16 cellular contexts compared by ENCODE assay signal in genomic region chr10:121154846-121155245, GRCh38.
DNase-seq lines count a peak whose midpoint lies in the region; ATAC-seq, FAIRE-seq and TF ChIP-seq lines count a peak whose summit lies in the region.
"Had no signal": no experiment of that assay in that cellular context is flagged by ENCODE, and none has a peak within 500 bp of the region (broad histone marks: within the 10 kb centered on the region; RNA-seq: fewer than 3 reads in every experiment).

No MANE protein-coding gene starts in this region.

- TF ChIP-seq CTCF in astrocyte (IDR thresholded peaks at IDR 0.05; ENCODE audit: insufficient read depth, low read depth, low read length): no peak
- no peak for TF ChIP-seq CTCF in kidney (IDR thresholded peaks at IDR 0.05; ENCODE audit: borderline replicate concordance, extremely low read depth, insufficient read depth)

- H3K4me3 ChIP-seq in astrocyte (ENCODE audit: insufficient read depth, low read depth, low read length) (peak overlapping the region; percentile 17), kidney (ENCODE audit: low read length in 2 of 2) (no peak overlapping the region)
- H3K4me3 ChIP-seq: SJSA1 had no signal

- H3K36me3 ChIP-seq in astrocyte (ENCODE audit: insufficient read depth, low read length) (no peaks in the 10 kb centered on the region), kidney (ENCODE audit: control insufficient read depth in 1 of 2, insufficient read depth in 2 of 2, low read length in 2 of 2) (no peaks in the 10 kb centered on the region)
- H3K36me3 ChIP-seq: SJSA1 had no signal

- no peaks in the 10 kb centered on the region for H3K4me1 ChIP-seq in astrocyte (ENCODE audit: insufficient read depth, low read length)
- peaks cover 0 to 5% of the 10 kb centered on the region in 2 donors for H3K4me1 ChIP-seq in kidney (ENCODE audit: control insufficient read depth in 1 of 2, insufficient read depth in 1 of 2, low read depth in 1 of 2, low read length in 2 of 2)

- H3K9ac ChIP-seq in astrocyte (ENCODE audit: low read length): no peak overlapping the region
- H3K9ac ChIP-seq in kidney (ENCODE audit: low read length in 2 of 2): no peak overlapping the region

- H4K20me1 ChIP-seq in astrocyte (ENCODE audit: insufficient read depth, low read length): no peaks in the 10 kb centered on the region

- peak overlapping the region; percentile 41 for H3K4me2 ChIP-seq in astrocyte (ENCODE audit: low read length)

- H3K4me3 Mint-ChIP-seq in astrocyte (ENCODE audit: unreplicated experiment): no peak overlapping the region
- H3K4me3 Mint-ChIP-seq: activated naive CD8-positive, alpha-beta T cell; dendritic cell treated with granulocyte-macrophage colony-stimulating factor and Interleukin-4, amounts not matched to agents 40 ng/mL and 50 ng/mL, for 4 days had no signal

- H3K27ac Mint-ChIP-seq in astrocyte (ENCODE audit: unreplicated experiment): no peak overlapping the region
- H3K27ac Mint-ChIP-seq: activated naive CD8-positive, alpha-beta T cell; dendritic cell treated with granulocyte-macrophage colony-stimulating factor and Interleukin-4, amounts not matched to agents 40 ng/mL and 50 ng/mL, for 4 days had no signal

- intact Hi-C loops in sciatic nerve (cut with DNase I): no loop called here
- intact Hi-C loops in kidney (cut with DNase I): no loop called here

- no peaks in the 10 kb centered on the region for H3K27me3 Mint-ChIP-seq in astrocyte (ENCODE audit: low read depth, unreplicated experiment)
- H3K27me3 Mint-ChIP-seq: activated naive CD8-positive, alpha-beta T cell; dendritic cell treated with granulocyte-macrophage colony-stimulating factor and Interleukin-4, amounts not matched to agents 40 ng/mL and 50 ng/mL, for 4 days had no signal

- DNase-seq in HuH-7 (ENCODE audit: low spot score) (peak; percentile 12), astrocyte (ENCODE audit: low read depth) (peak; percentile 61), islet precursor cell (peak; percentile 61), sciatic nerve (ENCODE audit: low spot score) (no peak), 8988T (no peak), kidney (no peak), NCI-H2227 treated with DMSO at 0.1 percent for 48 hours (lab: John Stamatoyannopoulos, UW) (no peak)
- DNase-seq: MV-4-11; NCI-H82; stimulated activated CD4-positive, alpha-beta T cell treated with anti-CD3 and anti-CD28 coated beads, Interleukin-4, amount 100 ng/mL, for 1 hour; stimulated activated naive CD4-positive, alpha-beta T cell had no signal

- FAIRE-seq in astrocyte (lab: Jason Lieb, UNC) (no peak), kidney (lab: Jason Lieb, UNC) (no peak)

- no peaks in the 10 kb centered on the region for H3K79me2 ChIP-seq in astrocyte (ENCODE audit: insufficient read depth, low read length)

- H3K27ac ChIP-seq in astrocyte (ENCODE audit: low read depth, low read length) (no peak overlapping the region), kidney (ENCODE audit: low read depth in 2 of 2, low read length in 2 of 2) (no peak overlapping the region)
- H3K27ac ChIP-seq: C4-2B, SJSA1 had no signal

- no peaks in the 10 kb centered on the region for H3K27me3 ChIP-seq in astrocyte (ENCODE audit: insufficient read depth, low read length)
- H3K27me3 ChIP-seq: SJSA1 had no signal

- no peaks in the 10 kb centered on the region for H3K36me3 Mint-ChIP-seq in astrocyte (ENCODE audit: low read depth, unreplicated experiment)
- H3K36me3 Mint-ChIP-seq: activated naive CD8-positive, alpha-beta T cell had no signal

- H3K9me3 ChIP-seq in astrocyte (ENCODE audit: insufficient read depth, low read depth, low read length): no peaks in the 10 kb centered on the region
- no peaks in the 10 kb centered on the region for H3K9me3 ChIP-seq in kidney (ENCODE audit: control insufficient read depth in 1 of 2, low read length in 2 of 2)

- peaks cover 16% of the 10 kb centered on the region for H3K4me1 Mint-ChIP-seq in astrocyte (ENCODE audit: low read depth, unreplicated experiment)

- ATAC-seq in sciatic nerve (peak; percentile 88), HG03469 (IDR thresholded peaks at IDR 0.05; ENCODE audit: unreplicated experiment) (no peak)

- no peak overlapping the region for H2AFZ ChIP-seq in astrocyte (ENCODE audit: low read depth, low read length)

- peaks cover 7% of the 10 kb centered on the region for H3K9me3 Mint-ChIP-seq in astrocyte (ENCODE audit: unreplicated experiment)

Comparison
In these comparisons a context has a peak if more than half of its experiments do, and no peak if none do; other contexts are left out.
1. DNase-seq: peak in HuH-7 (single experiment), astrocyte (single experiment) and islet precursor cell (single experiment); none in sciatic nerve (single experiment), 8988T (single experiment), kidney (single experiment) and NCI-H2227 treated with DMSO at 0.1 percent for 48 hours (single experiment).